Comparison of ENCODE assay signal across 2 cellular contexts in genomic region chr18:36188912-36189311, GRCh38.
TF ChIP-seq lines count a peak whose summit lies in the region.

No MANE protein-coding gene starts in this region.

TF ChIP-seq in HCT116, 20 proteins besides CTCF, POLR2A, EP300 and RAD21:
- TF ChIP-seq TCF7L2 (IDR thresholded peaks at IDR 0.05; ENCODE audit: borderline replicate concordance, extremely low read depth, insufficient read depth, insufficient read length): no peak
- no peak for TF ChIP-seq SP1 (IDR thresholded peaks at IDR 0.05; ENCODE audit: low read depth)
- no peak for TF ChIP-seq ZBTB33 (IDR thresholded peaks at IDR 0.05; ENCODE audit: extremely low read depth, insufficient replicate concordance, low read length)
- no peak for TF ChIP-seq EZH2 (IDR thresholded peaks at IDR 0.05)
- no peak for TF ChIP-seq FOSL1 (IDR thresholded peaks at IDR 0.05; ENCODE audit: low read depth)
- no peak for TF ChIP-seq MAX (IDR thresholded peaks at IDR 0.05)
- TF ChIP-seq CBX3 (IDR thresholded peaks at IDR 0.05; ENCODE audit: low read depth): no peak
- no peak for TF ChIP-seq ATF3 (IDR thresholded peaks at IDR 0.05)
- TF ChIP-seq ZFX (IDR thresholded peaks at IDR 0.05): no peak
- no peak for TF ChIP-seq SRF (IDR thresholded peaks at IDR 0.05; ENCODE audit: low read depth)
- TF ChIP-seq SIN3A (IDR thresholded peaks at IDR 0.05; ENCODE audit: low read depth): no peak
- no peak for TF ChIP-seq CEBPB (IDR thresholded peaks at IDR 0.05; ENCODE audit: low read depth)
- TF ChIP-seq ELF1 (IDR thresholded peaks at IDR 0.05; ENCODE audit: borderline replicate concordance, low read depth): no peak
- TF ChIP-seq ZNF274 (IDR thresholded peaks at IDR 0.05; ENCODE audit: low read depth, low read length): no peak
- TF ChIP-seq JUND (IDR thresholded peaks at IDR 0.05): no peak
- TF ChIP-seq REST (IDR thresholded peaks at IDR 0.05; ENCODE audit: low read depth): no peak

TF ChIP-seq in K562, 482 proteins besides CTCF, POLR2A, EP300 and RAD21:
- TF ChIP-seq ARNT (IDR thresholded peaks at IDR 0.05) (0 out of 4 replicates have a peak, but pooled peaks of 1 of the 2 experiments have one; percentile 22), TFAP4 (CRISPR knock-in tag; IDR thresholded peaks at IDR 0.05; ENCODE audit: borderline replicate concordance) (0 out of 2 replicates have a peak, but pooled peaks have one; percentile 5), SPI1 (IDR thresholded peaks at IDR 0.05; ENCODE audit: borderline replicate concordance, low read depth, low read length) (no peak)
TF ChIP-seq in K562: peak in this region for 2.
